ENCODE assay signal across 10 cellular contexts in the genomic region with DNA sequence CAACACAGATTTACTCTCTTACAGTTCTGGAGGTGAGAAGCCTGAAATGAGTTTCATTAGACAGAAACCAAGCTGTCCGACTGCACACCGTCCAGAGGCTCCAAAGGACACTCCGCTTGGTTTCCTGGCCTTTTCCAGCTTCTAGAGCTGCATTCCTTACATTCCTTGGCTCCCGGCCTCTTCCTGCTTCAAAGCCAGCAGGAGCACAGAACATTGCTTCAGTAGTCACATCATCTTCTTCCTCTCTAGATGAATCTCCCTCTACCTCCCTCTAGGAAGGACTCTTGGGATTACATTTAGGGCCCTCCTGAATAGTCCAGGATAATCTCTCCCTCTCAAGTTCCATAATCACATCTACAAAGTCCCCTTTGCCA.
DNase-seq lines count a peak whose midpoint lies in the region; TF ChIP-seq lines count a peak whose summit lies in the region.
"Had no signal": no experiment of that assay in that cellular context is flagged by ENCODE, and none has a peak within 500 bp of the region (broad histone marks: within the 10 kb centered on the region; RNA-seq: fewer than 3 reads in every experiment).

No MANE protein-coding gene starts in this region.

- H3K4me1 Mint-ChIP-seq in endothelial cell (ENCODE audit: unreplicated experiment): peaks cover 5% of the 10 kb centered on the region
- H3K4me1 Mint-ChIP-seq in activated CD4-positive, alpha-beta memory T cell treated with anti-CD3 and anti-CD28 coated beads for 36 hours (ENCODE audit: low read depth): no peaks in the 10 kb centered on the region

- DNase-seq in BJ (ENCODE audit: low read depth) (peak; percentile 70), MG63 (peak; percentile 89), endothelial cell (ENCODE audit: low spot score) (peak; percentile 54), mesendoderm (peak; percentile 95), GM19240 (ENCODE audit: insufficient read length, low spot score) (no peak), HEK293T (ENCODE audit: extremely low spot score) (no peak), NCI-H2196 (lab: John Stamatoyannopoulos, UW; ENCODE audit: unreplicated experiment) (no peak)
- DNase-seq in activated CD4-positive, alpha-beta memory T cell treated with anti-CD3 and anti-CD28 coated beads for 36 hours: no peak

- H3K23ac ChIP-seq in mesendoderm (ENCODE audit: low read length): no peak overlapping the region

- H2BK15ac ChIP-seq in mesendoderm (replicated peaks; ENCODE audit: low read depth): no peak overlapping the region

- no peak overlapping the region for H2AK5ac ChIP-seq in mesendoderm (ENCODE audit: low read length)

- H3K18ac ChIP-seq in mesendoderm (ENCODE audit: low read length): no peak overlapping the region

- H3K79me1 ChIP-seq in mesendoderm (ENCODE audit: low read length): no peaks in the 10 kb centered on the region

- no peak overlapping the region for H3K4me2 ChIP-seq in mesendoderm (ENCODE audit: low read length)

- peaks cover 1% of the 10 kb centered on the region for H3K27me3 Mint-ChIP-seq in endothelial cell (ENCODE audit: unreplicated experiment)
- H3K27me3 Mint-ChIP-seq in activated CD4-positive, alpha-beta memory T cell treated with anti-CD3 and anti-CD28 coated beads for 36 hours: no peaks in the 10 kb centered on the region

- H2BK120ac ChIP-seq in mesendoderm (ENCODE audit: low read depth, low read length): no peak overlapping the region

- H3K27ac Mint-ChIP-seq in endothelial cell (ENCODE audit: unreplicated experiment): peak overlapping the region; percentile 72
- no peak overlapping the region for H3K27ac Mint-ChIP-seq in activated CD4-positive, alpha-beta memory T cell treated with anti-CD3 and anti-CD28 coated beads for 36 hours

- WGBS in mesendoderm (ENCODE audit: extremely low coverage, insufficient coverage, low lambda C conversion rate): no CpG with 5 or more reads among the region's 4 CpGs

- H4K8ac ChIP-seq in mesendoderm (ENCODE audit: low read depth, low read length): no peak overlapping the region

- CTCF ChIA-PET in BJ (lab: Yijun Ruan, JAX): interaction anchor here (0.7 to 2.2 kb wide), 5 partner anchors 33 to 119 kb away, joined by 3 to 13 read pairs (median 3); no protein-coding TSS in a partner anchor
- CTCF ChIA-PET in activated CD4-positive, alpha-beta memory T cell treated with anti-CD3 and anti-CD28 coated beads for 36 hours (lab: Charles Lee): no interaction called here
- CTCF ChIA-PET in HEK293T (lab: Yijun Ruan, JAX): no interaction called here

- H3K9ac ChIP-seq in mesendoderm (ENCODE audit: low read length): no peak overlapping the region

- no peaks in the 10 kb centered on the region for H3K4me1 ChIP-seq in mesendoderm (ENCODE audit: control insufficient read depth, low read depth, low read length)
- H3K4me1 ChIP-seq: HAP-1 had no signal

- intact Hi-C loops in activated CD4-positive, alpha-beta memory T cell treated with anti-CD3 and anti-CD28 coated beads for 36 hours (cut with micrococcal nuclease): no loop called here

- no peaks in the 10 kb centered on the region for H3K27me3 ChIP-seq in BJ (ENCODE audit: control insufficient read depth, insufficient read depth, low read length)
- H3K27me3 ChIP-seq in MG63: no peaks in the 10 kb centered on the region
- H3K27me3 ChIP-seq in mesendoderm (ENCODE audit: insufficient read depth, low read length, poor library complexity): no peaks in the 10 kb centered on the region

- H2BK5ac ChIP-seq in mesendoderm (ENCODE audit: low read length): no peak overlapping the region

- no peak overlapping the region for H3K4me3 ChIP-seq in BJ (ENCODE audit: low read depth, low read length)
- H3K4me3 ChIP-seq in MG63: no peak overlapping the region
- H3K4me3 ChIP-seq in mesendoderm (ENCODE audit: low read length): no peak overlapping the region
- H3K4me3 ChIP-seq: coronary artery, HAP-1 had no signal

- no peaks in the 10 kb centered on the region for H3K9me3 Mint-ChIP-seq in endothelial cell (ENCODE audit: unreplicated experiment)
- H3K9me3 Mint-ChIP-seq in activated CD4-positive, alpha-beta memory T cell treated with anti-CD3 and anti-CD28 coated beads for 36 hours: no peaks in the 10 kb centered on the region

- no peaks in the 10 kb centered on the region for H3K9me3 ChIP-seq in MG63
- H3K9me3 ChIP-seq: HAP-1 had no signal

- no peak overlapping the region for H4K5ac ChIP-seq in mesendoderm (ENCODE audit: low read length)

- no peak overlapping the region for H3K4ac ChIP-seq in mesendoderm (ENCODE audit: low read depth, low read length)

- peak; percentile 70 for TF ChIP-seq CTCF in BJ (IDR thresholded peaks at IDR 0.05; ENCODE audit: insufficient read depth, low read depth, low read length)
- TF ChIP-seq CTCF in endothelial cell (IDR thresholded peaks at IDR 0.05; ENCODE audit: unreplicated experiment): no peak

- H3K56ac ChIP-seq in mesendoderm (ENCODE audit: low read length): no peak overlapping the region

- H3K4me3 Mint-ChIP-seq in endothelial cell (ENCODE audit: unreplicated experiment): no peak overlapping the region
- no peak overlapping the region for H3K4me3 Mint-ChIP-seq in activated CD4-positive, alpha-beta memory T cell treated with anti-CD3 and anti-CD28 coated beads for 36 hours

- no peaks in the 10 kb centered on the region for H3K36me3 ChIP-seq in BJ (ENCODE audit: control insufficient read depth, insufficient read depth, low read length)
- no peaks in the 10 kb centered on the region for H3K36me3 ChIP-seq in MG63
- H3K36me3 ChIP-seq in mesendoderm (ENCODE audit: control insufficient read depth, insufficient read depth, low read length): no peaks in the 10 kb centered on the region
- H3K36me3 ChIP-seq: HAP-1 had no signal

- H3K27ac ChIP-seq in mesendoderm (ENCODE audit: low read depth, low read length): no peak overlapping the region

- POLR2A ChIA-PET in BJ (lab: Charles Lee) (no interaction called here), HEK293T (lab: Yijun Ruan, JAX) (no interaction called here)
- POLR2A ChIA-PET in activated CD4-positive, alpha-beta memory T cell treated with anti-CD3 and anti-CD28 coated beads for 36 hours (lab: Charles Lee): no interaction called here

- H3K79me2 ChIP-seq in mesendoderm (ENCODE audit: control insufficient read depth, insufficient read depth, low read length): no peaks in the 10 kb centered on the region

- no peaks in the 10 kb centered on the region for H3K36me3 Mint-ChIP-seq in endothelial cell (ENCODE audit: low read depth, unreplicated experiment)
- H3K36me3 Mint-ChIP-seq in activated CD4-positive, alpha-beta memory T cell treated with anti-CD3 and anti-CD28 coated beads for 36 hours: no peaks in the 10 kb centered on the region

TF ChIP-seq in HEK293T, 16 proteins besides CTCF, POLR2A, EP300 and RAD21:
- TF ChIP-seq ARNT (IDR thresholded peaks at IDR 0.05): no peak
- no peak for TF ChIP-seq HDGF (IDR thresholded peaks at IDR 0.05; ENCODE audit: borderline replicate concordance)
- no peak for TF ChIP-seq TARDBP (IDR thresholded peaks at IDR 0.05)
- TF ChIP-seq, protein P1, sequence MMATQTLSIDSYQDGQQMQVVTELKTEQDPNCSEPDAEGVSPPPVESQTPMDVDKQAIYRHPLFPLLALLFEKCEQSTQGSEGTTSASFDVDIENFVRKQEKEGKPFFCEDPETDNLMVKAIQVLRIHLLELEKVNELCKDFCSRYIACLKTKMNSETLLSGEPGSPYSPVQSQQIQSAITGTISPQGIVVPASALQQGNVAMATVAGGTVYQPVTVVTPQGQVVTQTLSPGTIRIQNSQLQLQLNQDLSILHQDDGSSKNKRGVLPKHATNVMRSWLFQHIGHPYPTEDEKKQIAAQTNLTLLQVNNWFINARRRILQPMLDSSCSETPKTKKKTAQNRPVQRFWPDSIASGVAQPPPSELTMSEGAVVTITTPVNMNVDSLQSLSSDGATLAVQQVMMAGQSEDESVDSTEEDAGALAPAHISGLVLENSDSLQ (IDR thresholded peaks at IDR 0.05): no peak
- TF ChIP-seq FOXA1 (IDR thresholded peaks at IDR 0.05): no peak
- no peak for TF ChIP-seq SP1 (IDR thresholded peaks at IDR 0.05)
- TF ChIP-seq FOXM1 (IDR thresholded peaks at IDR 0.05; ENCODE audit: borderline replicate concordance): no peak
- TF ChIP-seq ELF4 (IDR thresholded peaks at IDR 0.05): no peak
- no peak for TF ChIP-seq SUZ12 (IDR thresholded peaks at IDR 0.05)
- TF ChIP-seq L3MBTL2 (conservative IDR thresholded peaks at IDR 0.05): no peak
- no peak for TF ChIP-seq FOXK2 (IDR thresholded peaks at IDR 0.05)
- no peak for TF ChIP-seq ZNF384 (IDR thresholded peaks at IDR 0.05)
- no peak for TF ChIP-seq NFRKB (IDR thresholded peaks at IDR 0.05)
TF ChIP-seq in HEK293T: peak in this region for 0.

Comparison
In these comparisons a context has a peak if more than half of its experiments do, and no peak if none do; other contexts are left out.
1. DNase-seq: peak in BJ (single experiment), MG63 (single experiment), endothelial cell (single experiment) and mesendoderm (single experiment); none in GM19240 (single experiment), activated CD4-positive, alpha-beta memory T cell treated with anti-CD3 and anti-CD28 coated beads for 36 hours (single experiment), HEK293T (single experiment) and NCI-H2196 (single experiment).